ENCODE assay signal across 10 cellular contexts in the genomic region with DNA sequence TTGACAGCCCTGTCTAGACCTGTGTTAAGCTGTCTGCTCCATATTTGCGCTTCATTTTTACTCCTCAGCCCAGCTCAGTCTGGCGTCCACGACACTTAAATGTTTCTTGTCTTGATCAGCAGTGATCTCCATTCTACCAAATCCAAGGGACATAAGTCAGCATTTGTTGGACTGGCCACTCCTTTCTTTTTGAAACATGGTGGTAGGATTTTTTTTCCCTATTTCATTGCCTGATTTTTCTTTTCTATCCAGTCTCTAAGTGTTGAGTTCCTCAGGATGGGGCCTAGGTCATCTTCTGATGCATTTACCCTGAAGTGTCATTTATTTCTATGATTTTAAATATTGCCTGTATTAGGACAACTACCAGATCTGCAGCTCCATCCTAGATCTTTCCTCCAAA. TPM values are rescaled to one million over a fixed set of nuclear protein-coding genes. Genes with fewer than 3 reads are reported as not detected.
DNase-seq lines count a peak whose midpoint lies in the region; ATAC-seq and TF ChIP-seq lines count a peak whose summit lies in the region.
"Had no signal": no experiment of that assay in that cellular context is flagged by ENCODE, and none has a peak within 500 bp of the region (broad histone marks: within the 10 kb centered on the region; RNA-seq: fewer than 3 reads in every experiment).

No MANE protein-coding gene starts in this region.

- in situ Hi-C loops in G401 (cut with HindIII; ENCODE audit: low sequenced_read_pairs), result no loop called here

- DNase-seq in left ventricle myocardium inferior, result no peak
- no peak for DNase-seq in Right ventricle myocardium inferior (ENCODE audit: missing footprints)
- no peak for DNase-seq in MCF 10A (ENCODE audit: unreplicated experiment)
- DNase-seq in vagina (ENCODE audit: extremely low spot score in 2 of 2), result no peak
- no peak for DNase-seq in Ammon's horn (ENCODE audit: low spot score)
- no peak for DNase-seq in G401 (ENCODE audit: low spot score)
- DNase-seq: Kasumi-1 had no signal

- intact Hi-C loops in left ventricle myocardium inferior (cut with micrococcal nuclease), result no loop called here
- intact Hi-C loops in Right ventricle myocardium inferior (cut with DNase I), result loop anchor here (5.0 kb wide), 2 partner anchors 73 to 257 kb away; a partner anchor contains a TSS
- intact Hi-C loops in MCF 10A (cut with micrococcal nuclease), result loop anchor here (5.0 kb wide), 1 partner anchor 113 kb away; no protein-coding TSS in a partner anchor
- intact Hi-C loops in vagina (cut with DNase I), result loop anchor here (5.0 kb wide), 1 partner anchor 572 kb away; no protein-coding TSS in a partner anchor

- peak overlapping the region; percentile 92 for H3K27ac Mint-ChIP-seq in MCF 10A (ENCODE audit: low read depth, unreplicated experiment)

- no peak for TF ChIP-seq CTCF in left ventricle myocardium inferior (IDR thresholded peaks at IDR 0.05; ENCODE audit: borderline replicate concordance)
- no peak for TF ChIP-seq CTCF in MCF 10A (IDR thresholded peaks at IDR 0.05; ENCODE audit: unreplicated experiment)
- TF ChIP-seq CTCF in vagina (IDR thresholded peaks at IDR 0.05), result no peak

- 49 to 55% methylated on average over 3 of the region's 3 CpGs for WGBS in mesodermal cell (ENCODE audit: insufficient coverage in 2 of 2), 2 experiments

- H3K4me3 ChIP-seq in left ventricle myocardium inferior (peak overlapping the region; percentile 82), mesodermal cell (ENCODE audit: extremely low read depth, insufficient read depth, low read length, poor library complexity, severe bottlenecking) (peak overlapping the region; percentile 65), vagina (peak overlapping the region; percentile 65 to 76)

- ATAC-seq in Right ventricle myocardium inferior (no peak), GM21529 (IDR thresholded peaks at IDR 0.05; ENCODE audit: unreplicated experiment) (no peak)

- H3K4me1 ChIP-seq in left ventricle myocardium inferior (peaks cover 34% of the 10 kb centered on the region), mesodermal cell (ENCODE audit: control insufficient read depth, insufficient read depth, low read length, poor library complexity, severe bottlenecking) (peaks cover 13% of the 10 kb centered on the region), vagina (peaks cover 49% of the 10 kb centered on the region)

- H3K9me3 ChIP-seq in left ventricle myocardium inferior (replicated peaks) (no peaks in the 10 kb centered on the region), mesodermal cell (ENCODE audit: control insufficient read depth, low read length) (no peaks in the 10 kb centered on the region), vagina (no peaks in the 10 kb centered on the region)

- H3K4me1 Mint-ChIP-seq in MCF 10A (ENCODE audit: insufficient read depth, unreplicated experiment), result peaks cover 12% of the 10 kb centered on the region

- H3K27me3 ChIP-seq in left ventricle myocardium inferior (ENCODE audit: low read depth) (no peaks in the 10 kb centered on the region), vagina (no peaks in the 10 kb centered on the region)

- H3K27me3 Mint-ChIP-seq in MCF 10A (ENCODE audit: insufficient read depth, unreplicated experiment), result no peaks in the 10 kb centered on the region

- H3K27ac ChIP-seq in left ventricle myocardium inferior (replicated peaks), result peak overlapping the region; percentile 88
- H3K27ac ChIP-seq in mesodermal cell (ENCODE audit: low read depth, low read length, severe bottlenecking), result no peak overlapping the region
- H3K27ac ChIP-seq in vagina, result peak overlapping the region; percentile 79

- CTCF ChIA-PET in MCF 10A (lab: Yijun Ruan, JAX), result interaction anchor here (0.5 to 1.4 kb wide), 8 partner anchors 9 to 115 kb away, joined by 3 to 7 read pairs (median 4); a partner anchor contains a TSS

- peak overlapping the region; percentile 87 for H3K4me3 Mint-ChIP-seq in MCF 10A (ENCODE audit: unreplicated experiment)

- BruUV-seq in MCF 10A (replicated peaks; lab: Mats Ljungman, UMichigan), result TSS peak; percentile 53

- POLR2A ChIA-PET in MCF 10A (lab: Yijun Ruan, JAX), result interaction anchor here (0.6 to 6.3 kb wide), 12 partner anchors 14 to 205 kb away, joined by 3 to 113 read pairs (median 12); a partner anchor contains a TSS

- peaks cover 19% of the 10 kb centered on the region for H3K36me3 Mint-ChIP-seq in MCF 10A (ENCODE audit: insufficient read depth, unreplicated experiment)

- H3K9me3 Mint-ChIP-seq in MCF 10A (ENCODE audit: unreplicated experiment), result no peaks in the 10 kb centered on the region

- peaks cover 18% of the 10 kb centered on the region for H3K36me3 ChIP-seq in left ventricle myocardium inferior
- H3K36me3 ChIP-seq in mesodermal cell (ENCODE audit: control insufficient read depth, insufficient read depth, low read length), result peaks cover 31% of the 10 kb centered on the region
- H3K36me3 ChIP-seq in vagina, result peaks cover 0 to 19% of the 10 kb centered on the region in 2 donors

- TF ChIP-seq POLR2A in vagina (IDR thresholded peaks at IDR 0.05), result no peak

RNA-seq across cellular contexts. Expression of a gene that starts 0.9 kb away (rescaled TPM):
- total RNA-seq in left ventricle myocardium inferior (27.7 TPM), Right ventricle myocardium inferior (26.7 TPM), MCF 10A (2022) (31.6 and 39.8 TPM in 2 replicates), vagina (45.7 TPM)
- 33.4 TPM for polyA plus RNA-seq in mesodermal cell (2013, experiment 1 of 2)
- 27.2 TPM for polyA plus RNA-seq in mesodermal cell (2013, experiment 2 of 2)
- total RNA-seq in G401 (2014; rRNA removed; shearing (Covaris generic)), result 80.3 and 81.2 TPM in 2 replicates

RNA-seq across cellular contexts. Expression of a gene that starts 1.4 kb away (rescaled TPM):
- 23.4 TPM for total RNA-seq in left ventricle myocardium inferior
- 24.9 TPM for total RNA-seq in Right ventricle myocardium inferior
- 49.4 and 50.9 TPM in 2 replicates for total RNA-seq in MCF 10A (2022)
- 59.7 TPM for polyA plus RNA-seq in mesodermal cell (2013, experiment 1 of 2)
- polyA plus RNA-seq in mesodermal cell (2013, experiment 2 of 2), result 48.3 TPM
- total RNA-seq in vagina, result 57.0 TPM
- 40.6 and 45.7 TPM in 2 replicates for total RNA-seq in G401 (2014; rRNA removed; shearing (Covaris generic))

RNA-seq across cellular contexts. Expression of a gene that starts 16.5 kb away (rescaled TPM):
- total RNA-seq in left ventricle myocardium inferior, result not detected
- total RNA-seq in Right ventricle myocardium inferior, result not detected
- 2.4 and 5.4 TPM in 2 replicates for total RNA-seq in MCF 10A (2022)
- polyA plus RNA-seq in mesodermal cell (2013, experiment 1 of 2), result 1.7 TPM
- 0.91 TPM for polyA plus RNA-seq in mesodermal cell (2013, experiment 2 of 2)
- total RNA-seq in vagina, result 25.0 TPM
- 4.9 and 6.8 TPM in 2 replicates for total RNA-seq in G401 (2014; rRNA removed; shearing (Covaris generic))

RNA-seq across cellular contexts. Expression of a gene that starts 20.9 kb away (rescaled TPM):
- total RNA-seq in left ventricle myocardium inferior, result 11.6 TPM
- total RNA-seq in Right ventricle myocardium inferior, result 15.5 TPM
- total RNA-seq in MCF 10A (2022), result 41.0 and 54.4 TPM in 2 replicates
- polyA plus RNA-seq in mesodermal cell (2013, experiment 1 of 2), result 2.6 TPM
- 2.0 TPM for polyA plus RNA-seq in mesodermal cell (2013, experiment 2 of 2)
- total RNA-seq in vagina, result 82.0 TPM
- 3.1 and 4.4 TPM in 2 replicates for total RNA-seq in G401 (2014; rRNA removed; shearing (Covaris generic))

RNA-seq across cellular contexts. Expression of a gene that starts 22.2 kb away (rescaled TPM):
- total RNA-seq in left ventricle myocardium inferior (not detected), Right ventricle myocardium inferior (not detected), MCF 10A (2022) (0.63 and 1.6 TPM in 2 replicates), vagina (not detected)
- 0.37 TPM for polyA plus RNA-seq in mesodermal cell (2013, experiment 1 of 2)
- 0.40 TPM for polyA plus RNA-seq in mesodermal cell (2013, experiment 2 of 2)
- 1.9 TPM in 1 of 2 replicates, not detected in the other for total RNA-seq in G401 (2014; rRNA removed; shearing (Covaris generic))
- total RNA-seq: subcutaneous adipose tissue had no signal
